8 cellular contexts compared by ENCODE assay signal in the genomic region with DNA sequence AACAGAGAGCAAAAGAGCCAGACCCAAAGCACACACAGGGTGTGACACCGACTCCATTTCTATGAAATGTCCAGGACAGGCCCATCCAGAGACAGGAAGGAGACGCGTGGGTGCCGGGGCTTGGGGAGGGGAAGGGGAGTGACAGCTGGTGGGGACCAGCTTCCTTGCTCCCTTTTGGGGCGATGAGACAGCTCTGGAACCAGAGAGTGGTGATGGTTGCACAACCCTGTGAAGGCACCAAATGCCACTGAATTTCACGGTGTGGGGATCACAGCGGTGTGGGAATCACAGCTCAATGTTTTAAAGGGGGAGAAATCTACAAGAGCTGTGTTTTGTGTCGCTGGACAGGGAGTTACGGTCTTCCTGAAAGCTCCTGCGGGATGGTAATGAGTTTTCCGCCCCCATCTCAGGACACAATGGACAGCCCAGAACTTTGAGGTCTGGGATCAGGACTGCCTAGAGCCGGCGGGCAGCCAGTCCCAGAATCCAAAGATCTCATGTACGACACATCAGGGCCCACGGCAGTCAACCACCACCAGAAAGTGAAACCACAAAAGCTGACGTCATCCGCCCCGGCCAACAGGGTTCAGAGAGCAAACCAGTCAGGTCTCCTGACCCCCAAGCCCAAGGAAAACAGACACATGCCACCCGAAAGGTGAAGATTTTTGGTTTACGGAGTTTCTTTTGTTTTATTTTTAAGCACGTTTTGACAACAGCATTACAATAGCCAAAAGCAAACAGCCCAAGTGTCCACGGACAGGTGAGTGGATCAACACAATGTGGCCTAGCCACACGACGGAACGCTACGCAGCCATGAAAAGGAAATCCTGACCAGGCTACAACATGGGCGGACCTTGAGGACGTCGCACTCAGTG.
DNase-seq lines count a peak whose midpoint lies in the region; ATAC-seq, FAIRE-seq and TF ChIP-seq lines count a peak whose summit lies in the region.

No MANE protein-coding gene starts in this region.

- peaks cover 3% of the 10 kb centered on the region for H3K36me3 Mint-ChIP-seq in effector memory CD8-positive, alpha-beta T cell (ENCODE audit: insufficient read depth)

- H3K4me1 Mint-ChIP-seq in effector memory CD8-positive, alpha-beta T cell (ENCODE audit: low read depth in 2 of 2) = peaks cover 32 to 35% of the 10 kb centered on the region in 2 donors

- no peaks in the 10 kb centered on the region for H3K9me3 Mint-ChIP-seq in effector memory CD8-positive, alpha-beta T cell

- peak overlapping the region; percentile 25 for H3K4me3 ChIP-seq in neutrophil (ENCODE audit: low read depth in 1 of 2, low read length in 1 of 2)

- no peak for FAIRE-seq in H54 (lab: Jason Lieb, UNC)

- no peaks in the 10 kb centered on the region for H3K27me3 ChIP-seq in neutrophil

- H3K36me3 ChIP-seq in neutrophil = peaks cover 5% of the 10 kb centered on the region

- DNase-seq in H54 (ENCODE audit: insufficient read length, low spot score) = peak; percentile 82
- peak; percentile 49 to 64 for DNase-seq in activated CD8-positive, alpha-beta memory T cell treated with anti-CD3 and anti-CD28 coated beads for 4 hours (ENCODE audit: low read depth in 2 of 2)
- peak; percentile 35 to 40 (median 37) for DNase-seq in effector memory CD8-positive, alpha-beta T cell
- peak; percentile 39 for DNase-seq in superior temporal gyrus (ENCODE audit: extremely low spot score)
- no peak for DNase-seq in NCI-H1694 treated with DMSO at 0.1 percent for 48 hours (lab: John Stamatoyannopoulos, UW)
- no peak for DNase-seq in COR-L47 (lab: John Stamatoyannopoulos, UW)
- DNase-seq in islet precursor cell = no peak

- peaks cover 14 to 15% of the 10 kb centered on the region in 2 experiments for H3K4me1 ChIP-seq in neutrophil (ENCODE audit: control insufficient read depth in 1 of 2, insufficient read depth in 1 of 2, low read depth in 1 of 2, low read length in 1 of 2)

- TF ChIP-seq POLR2A in H54 (IDR thresholded peaks at IDR 0.05; ENCODE audit: low read depth, low read length) = no peak

- peak overlapping the region; percentile 74 to 79 for H3K4me3 Mint-ChIP-seq in effector memory CD8-positive, alpha-beta T cell

- peak; percentile 82 for ATAC-seq in effector memory CD8-positive, alpha-beta T cell (replicated peaks)

- peak overlapping the region; percentile 89 to 94 for H3K27ac Mint-ChIP-seq in effector memory CD8-positive, alpha-beta T cell

- H3K9me3 ChIP-seq in neutrophil = no peaks in the 10 kb centered on the region

- no peaks in the 10 kb centered on the region for H3K27me3 Mint-ChIP-seq in effector memory CD8-positive, alpha-beta T cell

- peak overlapping the region; percentile 75 for H3K27ac ChIP-seq in neutrophil

- no peak for TF ChIP-seq CTCF in neutrophil (IDR thresholded peaks at IDR 0.05)

Comparison
In these comparisons a context has a peak if more than half of its experiments do, and no peak if none do; other contexts are left out.
1. DNase-seq: peak in H54 (single experiment), activated CD8-positive, alpha-beta memory T cell treated with anti-CD3 and anti-CD28 coated beads for 4 hours (2 of 2), effector memory CD8-positive, alpha-beta T cell (3 of 3) and superior temporal gyrus (single experiment); none in NCI-H1694 treated with DMSO at 0.1 percent for 48 hours (single experiment), COR-L47 (single experiment) and islet precursor cell (single experiment).